Comparison of ENCODE assay signal across 16 cellular contexts in genomic region chr19:16872728-16873127, GRCh38. TPM values are rescaled to one million over a fixed set of nuclear protein-coding genes. Genes with fewer than 3 reads are reported as not detected.
"Had no signal": no experiment of that assay in that cellular context is flagged by ENCODE, and none has a peak within 500 bp of the region (broad histone marks: within the 10 kb centered on the region; RNA-seq: fewer than 3 reads in every experiment).

No MANE protein-coding gene starts in this region.

- H3K4me3 Mint-ChIP-seq: activated naive CD8-positive, alpha-beta T cell treated with anti-CD3 and anti-CD28 coated beads for 36 hours; activated T-helper 1 cell treated with anti-CD3 and anti-CD28 coated beads, Interleukin-12 subunit alpha, Interleukin-12 subunit beta, Interleukin-2, Interleukin-4 antibody, amounts not matched to agents 30 ng/mL and 10 ng/mL and 1 ng/mL, durations not matched to agents 14 hours and 24 hours and 36 hours; brain; central memory CD8-positive, alpha-beta T cell; stimulated activated naive B cell treated with anti-CD40 and anti-IgM and Interleukin-4, amounts not matched to agents 10 μg/mL and 1 μg/mL and 100 μg/mL, for 72 hours; T-helper 17 cell had no signal

- DNase-seq: activated CD4-positive, alpha-beta T cell treated with anti-CD3 and anti-CD28 coated beads for 4 hours; activated CD8-positive, alpha-beta memory T cell treated with anti-CD3 and anti-CD28 coated beads, Interleukin-2, amount 50 U/mL, for 48 hours; activated naive CD8-positive, alpha-beta T cell treated with anti-CD3 and anti-CD28 coated beads for 36 hours; effector CD8-positive, alpha-beta T cell; foreskin keratinocyte; head of caudate nucleus; midbrain; retina; stimulated activated CD4-positive, alpha-beta T cell treated with anti-CD3 and anti-CD28 coated beads, Interleukin-2, amount 100 ng/mL, for 48 hours; stimulated activated naive B cell treated with anti-CD40 and anti-IgM and Interleukin-4, amounts not matched to agents 10 μg/mL and 1 μg/mL and 100 μg/mL, for 72 hours; T-helper 17 cell; WERI-Rb-1 had no signal

- H3K4me1 ChIP-seq: foreskin keratinocyte had no signal

- H3K9me3 Mint-ChIP-seq: central memory CD8-positive, alpha-beta T cell had no signal

- H3K27ac ChIP-seq: foreskin keratinocyte, WERI-Rb-1 had no signal

- H3K27ac Mint-ChIP-seq: activated naive CD8-positive, alpha-beta T cell treated with anti-CD3 and anti-CD28 coated beads for 36 hours; activated T-helper 1 cell treated with anti-CD3 and anti-CD28 coated beads, Interleukin-12 subunit alpha, Interleukin-12 subunit beta, Interleukin-2, Interleukin-4 antibody, amounts not matched to agents 30 ng/mL and 10 ng/mL and 1 ng/mL, durations not matched to agents 14 hours and 24 hours and 36 hours; brain; stimulated activated naive B cell treated with anti-CD40 and anti-IgM and Interleukin-4, amounts not matched to agents 10 μg/mL and 1 μg/mL and 100 μg/mL, for 72 hours; T-helper 17 cell had no signal

- H3K4me3 ChIP-seq: coronary artery had no signal

- H3K27me3 ChIP-seq: foreskin keratinocyte had no signal

- ATAC-seq: foreskin keratinocyte; stimulated activated naive B cell treated with anti-CD40 and anti-IgM and Interleukin-4, amounts not matched to agents 10 μg/mL and 1 μg/mL and 100 μg/mL, for 72 hours; T-helper 17 cell had no signal

- H3K4me1 Mint-ChIP-seq: brain had no signal

RNA-seq across cellular contexts. Expression of gene F2RL3, which starts 16.1 kb away (rescaled TPM):
- total RNA-seq: activated naive CD8-positive, alpha-beta T cell treated with anti-CD3 and anti-CD28 coated beads for 36 hours; activated T-helper 1 cell treated with anti-CD3 and anti-CD28 coated beads, Interleukin-12 subunit alpha, Interleukin-12 subunit beta, Interleukin-2, Interleukin-4 antibody, amounts not matched to agents 30 ng/mL and 10 ng/mL and 1 ng/mL, durations not matched to agents 14 hours and 24 hours and 36 hours; foreskin keratinocyte had no signal
- polyA plus RNA-seq: foreskin keratinocyte had no signal
